ENCODE assay signal across 20 cellular contexts in the genomic region with DNA sequence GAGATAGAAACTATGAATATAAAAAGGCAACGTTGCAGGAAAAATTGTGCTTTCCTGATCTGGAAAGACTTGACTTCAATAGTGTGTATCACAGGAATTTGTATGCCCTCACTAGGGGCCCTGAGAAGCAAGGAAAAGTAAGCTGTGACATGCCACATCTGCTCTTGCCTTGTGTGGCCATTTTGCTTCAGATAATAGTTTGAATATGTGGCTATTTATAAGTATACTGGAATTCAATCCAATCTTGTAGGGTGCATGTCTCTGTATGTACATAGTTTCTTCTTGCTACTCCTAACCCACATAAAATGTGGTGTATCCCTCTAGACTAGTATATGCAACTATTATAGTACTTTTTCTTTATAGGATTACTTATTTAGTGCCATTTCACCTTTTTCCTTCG.
"Had no signal": no experiment of that assay in that cellular context is flagged by ENCODE, and none has a peak within 500 bp of the region (broad histone marks: within the 10 kb centered on the region; RNA-seq: fewer than 3 reads in every experiment).

No MANE protein-coding gene starts in this region.

- H3K36me3 ChIP-seq: prostate gland, right atrium auricular region, thoracic aorta had no signal

- H3K27ac ChIP-seq: esophagus squamous epithelium, prostate gland, right atrium auricular region, sigmoid colon, skin epidermis, thoracic aorta, tibial nerve, vagina had no signal

- DNase-seq: cortex of kidney; effector memory CD8-positive, alpha-beta T cell; erythroblast; esophagus squamous epithelium; head of caudate nucleus; mesenchymal stem cell; midbrain; naive thymus-derived CD8-positive, alpha-beta T cell; nephron progenitor cell; nucleus accumbens; sigmoid colon; stimulated activated CD4-positive, alpha-beta T cell treated with anti-CD3 and anti-CD28 coated beads, Interleukin-15, amount 100 ng/mL, for 24 hours; stimulated activated CD4-positive, alpha-beta T cell treated with anti-CD3 and anti-CD28 coated beads, Interleukin-2, amount 100 ng/mL, for 48 hours; stimulated activated naive B cell treated with anti-CD40 and anti-IgM and Interleukin-4, amounts not matched to agents 10 μg/mL and 1 μg/mL and 100 μg/mL, for 72 hours had no signal

- H3K4me1 ChIP-seq: esophagus squamous epithelium, prostate gland, right atrium auricular region, tibial nerve, vagina had no signal

- H3K4me3 ChIP-seq: esophagus squamous epithelium, prostate gland, right atrium auricular region, sigmoid colon, skin epidermis, thoracic aorta, tibial nerve, vagina had no signal

- H3K9me3 ChIP-seq: esophagus squamous epithelium, prostate gland, right atrium auricular region, sigmoid colon, thoracic aorta, tibial nerve, vagina had no signal

- ATAC-seq: effector memory CD8-positive, alpha-beta T cell; naive thymus-derived CD8-positive, alpha-beta T cell; stimulated activated naive B cell treated with anti-CD40 and anti-IgM and Interleukin-4, amounts not matched to agents 10 μg/mL and 1 μg/mL and 100 μg/mL, for 72 hours had no signal

- H3K27me3 ChIP-seq: esophagus squamous epithelium, right atrium auricular region, sigmoid colon, tibial nerve, vagina had no signal
